16 cellular contexts compared by ENCODE assay signal in genomic region chr14:96626916-96627315, GRCh38.
A peak's percentile ranks its signal among the peaks of the same experiment; 100 is the strongest.
DNase-seq lines count a peak whose midpoint lies in the region; ATAC-seq, FAIRE-seq and TF ChIP-seq lines count a peak whose summit lies in the region.
"Had no signal": no experiment of that assay in that cellular context is flagged by ENCODE, and none has a peak within 500 bp of the region (broad histone marks: within the 10 kb centered on the region; RNA-seq: fewer than 3 reads in every experiment).

No MANE protein-coding gene starts in this region.

- H3K4me3 ChIP-seq in Peyer's patch (no peak overlapping the region), K562 (no peak overlapping the region)
- H3K4me3 ChIP-seq: hepatocyte, SJSA1, tibial nerve had no signal

- H4K20me1 ChIP-seq in K562 (replicated peaks; ENCODE audit: control insufficient read depth, insufficient read depth, low read length) = 0 out of 2 replicates have a peak, but pooled peaks cover 4% of the 10 kb centered on the region

- TF ChIP-seq EP300 in K562 (IDR thresholded peaks at IDR 0.05; ENCODE audit: low read length) = no peak

- TF ChIP-seq CTCF in Peyer's patch (IDR thresholded peaks at IDR 0.05) (no peak), K562 (IDR thresholded peaks at IDR 0.05 in 2 of 3, conservative IDR thresholded peaks at IDR 0.05 in 1 of 3; ENCODE audit: insufficient read depth in 2 of 3, low read depth in 1 of 3, low read length in 3 of 3) (no peak)

- TF ChIP-seq POLR2A in Peyer's patch (IDR thresholded peaks at IDR 0.05) (no peak), K562 (conservative IDR thresholded peaks at IDR 0.05) (no peak)

- no peaks in the 10 kb centered on the region for H3K9me1 ChIP-seq in K562 (ENCODE audit: control insufficient read depth, insufficient read depth, low read length)

- TF ChIP-seq RAD21 in K562 (CRISPR knock-in tag; conservative IDR thresholded peaks at IDR 0.05 in 1 of 2, IDR thresholded peaks at IDR 0.05 in 1 of 2) = no peak

- H3K4me1 ChIP-seq in Peyer's patch (no peaks in the 10 kb centered on the region), K562 (replicated peaks in 1 of 2; ENCODE audit: control insufficient read depth in 2 of 2, insufficient read depth in 2 of 2, low read length in 2 of 2) (peaks cover 4 to 12% of the 10 kb centered on the region in 2 experiments; a peak in 3 of 5 replicates)
- H3K4me1 ChIP-seq: SJSA1, tibial nerve had no signal

- H2AFZ ChIP-seq in K562 (ENCODE audit: low read depth, low read length) = peak overlapping the region; percentile 63
- H2AFZ ChIP-seq: hepatocyte had no signal

- intact Hi-C loops in cardiac septum (cut with DNase I) (no loop called here), left cardiac atrium (cut with DNase I) (no loop called here), K562 (cut with micrococcal nuclease) (no loop called here)

- H3K9ac ChIP-seq in K562 (ENCODE audit: insufficient read depth in 1 of 2, low read depth in 2 of 2, low read length in 2 of 2) = peak overlapping the region in 1 of 2 experiments; percentile 56; a peak in 1 of 4 replicates

- no peaks in the 10 kb centered on the region for H3K27me3 ChIP-seq in Peyer's patch
- H3K27me3 ChIP-seq in K562 (ENCODE audit: control insufficient read depth in 2 of 2, insufficient read depth in 2 of 2, low read length in 2 of 2) = peaks cover 36 to 90% of the 10 kb centered on the region in 2 experiments
- H3K27me3 ChIP-seq: hepatocyte, tibial nerve had no signal

- no TSS peak for BruUV-seq in K562 (replicated peaks; lab: Mats Ljungman, UMichigan)

- in situ Hi-C loops in K562 (cut with MboI) = no loop called here

- DNase-seq in cardiac septum (ENCODE audit: low spot score) (peak; percentile 12), left cardiac atrium (no peak), Peyer's patch (peak in 2 of 3 donors; percentile 5 to 44), K562 (ENCODE audit: extremely low read depth in 1 of 4, low spot score in 3 of 4) (peak in 1 of 4 experiments; percentile 15), hepatic stellate cell (ENCODE audit: low spot score) (no peak), NCI-H69 (lab: John Stamatoyannopoulos, UW) (no peak)
- DNase-seq in stimulated activated CD8-positive, alpha-beta memory T cell treated with anti-CD3 and anti-CD28 coated beads, Interleukin-4, amount 100 ng/mL, for 48 hours = peak; percentile 29
- DNase-seq: effector memory CD4-positive, alpha-beta T cell; midbrain; NCI-H1694 treated with DMSO at 0.1 percent for 48 hours; NCI-H345 had no signal

- H3K4me2 ChIP-seq in K562 (ENCODE audit: insufficient read depth, low read length) = peak overlapping the region; percentile 71
- H3K4me2 ChIP-seq: hepatocyte had no signal

- WGBS in K562 (ENCODE audit: insufficient coverage, low coverage, missing lambda C conversion rate) = 4% methylated on average over 14 of the region's 14 CpGs

- H3K9me3 ChIP-seq in Peyer's patch = no peaks in the 10 kb centered on the region
- H3K9me3 ChIP-seq in K562 (replicated peaks; ENCODE audit: control insufficient read depth, insufficient read depth, low read depth, low read length) = no peaks in the 10 kb centered on the region
- H3K9me3 ChIP-seq: SJSA1 had no signal

- H3K27ac ChIP-seq in Peyer's patch (no peak overlapping the region), K562 (ENCODE audit: extremely low read depth, low read depth, low read length) (no peak overlapping the region)
- H3K27ac ChIP-seq: hepatocyte, SJSA1, tibial nerve had no signal

- H3K36me3 ChIP-seq in Peyer's patch (no peaks in the 10 kb centered on the region), K562 (ENCODE audit: control insufficient read depth, insufficient read depth, low read length) (no peaks in the 10 kb centered on the region)
- H3K36me3 ChIP-seq: SJSA1, tibial nerve had no signal

- H3K79me2 ChIP-seq in K562 (ENCODE audit: control insufficient read depth, insufficient read depth, low read length) = no peaks in the 10 kb centered on the region
- H3K79me2 ChIP-seq: hepatocyte had no signal

- ATAC-seq in left cardiac atrium = no peak
- ATAC-seq in K562 = peak; percentile 52
- ATAC-seq: HCT116 had no signal

- CTCF ChIA-PET in K562 (lab: Yijun Ruan, JAX; ENCODE audit: low intra/inter-chr PET ratio) = no interaction called here

- POLR2A ChIA-PET in K562 (lab: Yijun Ruan, JAX) = no interaction called here

- FAIRE-seq in K562 (lab: Jason Lieb, UNC) = no peak
- FAIRE-seq: bronchial epithelial cell had no signal

TF ChIP-seq in K562, 482 proteins besides CTCF, POLR2A, EP300 and RAD21 (continues in another document):
- TF ChIP-seq CEBPB (tag; IDR thresholded peaks at IDR 0.05) (no peak), ZNF280A (IDR thresholded peaks at IDR 0.05; ENCODE audit: low read depth, partially characterized antibody) (no peak), SP1 (CRISPR knock-in tag; IDR thresholded peaks at IDR 0.05) (no peak), DNMT1 (IDR thresholded peaks at IDR 0.05) (no peak), STAG1 (CRISPR knock-in tag; IDR thresholded peaks at IDR 0.05; ENCODE audit: borderline replicate concordance) (no peak), C11orf30 (IDR thresholded peaks at IDR 0.05; ENCODE audit: low read depth) (peak; percentile 66), LARP7 (IDR thresholded peaks at IDR 0.05) (no peak), KLF6 (CRISPR knock-in tag; IDR thresholded peaks at IDR 0.05; ENCODE audit: borderline replicate concordance) (no peak), ZFP91 (CRISPR knock-in tag; IDR thresholded peaks at IDR 0.05) (no peak), CREB5 (CRISPR knock-in tag; IDR thresholded peaks at IDR 0.05) (no peak), BHLHE40 (IDR thresholded peaks at IDR 0.05; ENCODE audit: low read length) (peak; percentile 56; the same call in 1 of the 2 replicates), NELFE (IDR thresholded peaks at IDR 0.05; ENCODE audit: insufficient read depth, insufficient read length) (no peak), NR0B1 (IDR thresholded peaks at IDR 0.05; ENCODE audit: partially characterized antibody) (no peak), MAFF (IDR thresholded peaks at IDR 0.05; ENCODE audit: low read length) (peak; percentile 6; the same call in 1 of the 2 replicates), NFE2 (IDR thresholded peaks at IDR 0.05; ENCODE audit: low read depth) (peak; percentile 66)

Comparison
In these comparisons a context has a peak if more than half of its experiments do, and no peak if none do; other contexts are left out.
1. DNase-seq: peak in cardiac septum (single experiment), Peyer's patch (2 of 3) and stimulated activated CD8-positive, alpha-beta memory T cell treated with anti-CD3 and anti-CD28 coated beads, Interleukin-4, amount 100 ng/mL, for 48 hours (single experiment); none in left cardiac atrium (single experiment), hepatic stellate cell (single experiment) and NCI-H69 (single experiment).